13 cellular contexts compared by ENCODE assay signal in genomic region chr15:60079210-60079609, GRCh38.
DNase-seq lines count a peak whose midpoint lies in the region; ATAC-seq and TF ChIP-seq lines count a peak whose summit lies in the region.
"Had no signal": no experiment of that assay in that cellular context is flagged by ENCODE, and none has a peak within 500 bp of the region (broad histone marks: within the 10 kb centered on the region; RNA-seq: fewer than 3 reads in every experiment).

No MANE protein-coding gene starts in this region.

- peaks cover 50% of the 10 kb centered on the region for H3K4me1 Mint-ChIP-seq in brain
- H3K4me1 Mint-ChIP-seq: naive B cell; stimulated activated memory B cell treated with anti-CD40 and anti-IgM and Interleukin-4, amounts not matched to agents 10 μg/mL and 1 μg/mL and 100 μg/mL, for 72 hours had no signal

- peaks cover 0 to 3% (median 0%) of the 10 kb centered on the region in 5 experiments for H3K9me3 Mint-ChIP-seq in brain
- H3K9me3 Mint-ChIP-seq: naive B cell; stimulated activated memory B cell treated with anti-CD40 and anti-IgM and Interleukin-4, amounts not matched to agents 10 μg/mL and 1 μg/mL and 100 μg/mL, for 72 hours had no signal

- no peak for TF ChIP-seq POLR2A in right lobe of liver (IDR thresholded peaks at IDR 0.05)

- H3K27me3 ChIP-seq in right lobe of liver: no peaks in the 10 kb centered on the region

- no peak overlapping the region for H3K4me3 ChIP-seq in LNCaP clone FGC (ENCODE audit: low read depth, low read length)
- H3K4me3 ChIP-seq in right lobe of liver: no peak overlapping the region

- H3K27me3 Mint-ChIP-seq in brain: peaks cover 14% of the 10 kb centered on the region
- H3K27me3 Mint-ChIP-seq: stimulated activated memory B cell treated with anti-CD40 and anti-IgM and Interleukin-4, amounts not matched to agents 10 μg/mL and 1 μg/mL and 100 μg/mL, for 72 hours had no signal

- peak; percentile 37 for DNase-seq in ELF-1 (ENCODE audit: low read depth, low spot score)
- DNase-seq in LNCaP clone FGC (ENCODE audit: low read depth): no peak
- DNase-seq in right lobe of liver: peak in 1 of 3 donors; percentile 51
- DNase-seq in DMS79 treated with DMSO at 0.1 percent for 48 hours (lab: John Stamatoyannopoulos, UW): no peak
- no peak for DNase-seq in NCI-H187 treated with DMSO at 0.1 percent for 48 hours (lab: John Stamatoyannopoulos, UW)
- DNase-seq: activated naive CD4-positive, alpha-beta T cell; dermis blood vessel endothelial cell; naive B cell; NCI-H1694 had no signal

- peak overlapping the region in 1 of 3 donors; percentile 8 for H3K27ac ChIP-seq in right lobe of liver

- H3K36me3 Mint-ChIP-seq in brain: no peaks in the 10 kb centered on the region
- H3K36me3 Mint-ChIP-seq: naive B cell; stimulated activated memory B cell treated with anti-CD40 and anti-IgM and Interleukin-4, amounts not matched to agents 10 μg/mL and 1 μg/mL and 100 μg/mL, for 72 hours had no signal

- intact Hi-C loops in right lobe of liver (cut with DNase I): no loop called here

- peak; percentile 80 to 87 (median 86) for ATAC-seq in right lobe of liver
- no peak for ATAC-seq in GM18511 (IDR thresholded peaks at IDR 0.05; ENCODE audit: unreplicated experiment)
- ATAC-seq in HG03457 (IDR thresholded peaks at IDR 0.05; ENCODE audit: unreplicated experiment): no peak
- ATAC-seq: stimulated activated memory B cell treated with anti-CD40 and anti-IgM and Interleukin-4, amounts not matched to agents 10 μg/mL and 1 μg/mL and 100 μg/mL, for 72 hours had no signal

- H3K36me3 ChIP-seq in right lobe of liver: no peaks in the 10 kb centered on the region

- peaks cover 0 to 49% (median 18%) of the 10 kb centered on the region in 4 donors for H3K4me1 ChIP-seq in right lobe of liver

- WGBS in right lobe of liver (ENCODE audit: insufficient coverage, low coverage, low lambda C conversion rate, missing lambda C conversion rate): 50% methylated on average over 2 of the region's 2 CpGs

- peak overlapping the region in 3 of 5 experiments; percentile 9 to 47 (median 19) for H3K27ac Mint-ChIP-seq in brain
- H3K27ac Mint-ChIP-seq: naive B cell; stimulated activated memory B cell treated with anti-CD40 and anti-IgM and Interleukin-4, amounts not matched to agents 10 μg/mL and 1 μg/mL and 100 μg/mL, for 72 hours had no signal

- no peaks in the 10 kb centered on the region for H3K9me3 ChIP-seq in right lobe of liver

- TF ChIP-seq CTCF in LNCaP clone FGC (IDR thresholded peaks at IDR 0.05; ENCODE audit: control insufficient read depth, extremely low read depth, insufficient read depth): peak; percentile 43; the same call in 1 of the 2 replicates
- TF ChIP-seq CTCF in brain (conservative IDR thresholded peaks at IDR 0.05): peak; percentile 20 to 56
- TF ChIP-seq CTCF in right lobe of liver (IDR thresholded peaks at IDR 0.05): peak in 3 of 4 donors; percentile 39 to 42 (median 41)

- H3K4me3 Mint-ChIP-seq in brain: peak overlapping the region in 1 of 5 experiments; percentile 1
- H3K4me3 Mint-ChIP-seq: naive B cell; stimulated activated memory B cell treated with anti-CD40 and anti-IgM and Interleukin-4, amounts not matched to agents 10 μg/mL and 1 μg/mL and 100 μg/mL, for 72 hours had no signal

Comparison
In these comparisons a context has a peak if more than half of its experiments do, and no peak if none do; other contexts are left out.
1. ATAC-seq: peak in right lobe of liver (4 of 4); none in GM18511 (single experiment) and HG03457 (single experiment).
2. Peak in every context shown above with its lines, with median percentiles within 50 percentile points of each other: CTCF ChIP-seq.